ENCODE assay signal across 27 cellular contexts in genomic region chr9:7973123-7973522, GRCh38.
"Had no signal": no experiment of that assay in that cellular context is flagged by ENCODE, and none has a peak within 500 bp of the region (broad histone marks: within the 10 kb centered on the region; RNA-seq: fewer than 3 reads in every experiment).

No MANE protein-coding gene starts in this region.

- H3K4me3 ChIP-seq: ascending aorta, cardiac muscle cell, colonic mucosa, left ventricle myocardium inferior, lung, skin epidermis, thyroid gland, upper lobe of right lung had no signal

- H3K4me3 Mint-ChIP-seq: activated CD4-positive, alpha-beta memory T cell treated with anti-CD3 and anti-CD28 coated beads, Interleukin-2, amount 10 ng/mL, durations not matched to agents 7 days and 5 days; activated CD4-positive, alpha-beta T cell treated with anti-CD3 and anti-CD28 coated beads, Interleukin-2, amount 10 ng/mL, durations not matched to agents 7 days and 5 days; activated naive CD4-positive, alpha-beta T cell treated with anti-CD3 and anti-CD28 coated beads, Interleukin-2, amount 10 ng/mL, durations not matched to agents 7 days and 5 days; activated T-cell treated with anti-CD3 and anti-CD28 coated beads, Interleukin-2, amount 50 U/mL, for 24 hours; brain; nephron had no signal

- H3K9me3 ChIP-seq: ascending aorta, colonic mucosa, left ventricle myocardium inferior, thyroid gland, upper lobe of right lung had no signal

- H3K4me1 ChIP-seq: ascending aorta, colonic mucosa, left ventricle myocardium inferior, thyroid gland had no signal

- H3K36me3 Mint-ChIP-seq: brain had no signal

- DNase-seq: activated CD4-positive, alpha-beta memory T cell treated with anti-CD3 and anti-CD28 coated beads, Interleukin-2, amount 10 ng/mL, durations not matched to agents 7 days and 5 days; activated CD4-positive, alpha-beta T cell treated with anti-CD3 and anti-CD28 coated beads, Interleukin-2, amount 10 ng/mL, durations not matched to agents 7 days and 5 days; activated CD4-positive, CD25-positive, alpha-beta regulatory T cell treated with anti-CD3 and anti-CD28 coated beads, Interleukin-2, amount 50 U/mL, for 72 hours; activated CD8-positive, alpha-beta memory T cell treated with anti-CD3 and anti-CD28 coated beads, Interleukin-2, amount 50 U/mL, for 48 hours; activated gamma-delta T cell; activated naive CD4-positive, alpha-beta T cell treated with anti-CD3 and anti-CD28 coated beads, Interleukin-2, amount 10 ng/mL, durations not matched to agents 7 days and 5 days; activated naive CD8-positive, alpha-beta T cell treated with anti-CD3 and anti-CD28 coated beads, Interleukin-2, amount 10 ng/mL, durations not matched to agents 7 days and 5 days; activated T-cell treated with anti-CD3 and anti-CD28 coated beads, Interleukin-2, amount 50 U/mL, for 24 hours; cerebellar nuclear complex; colonic mucosa; effector CD8-positive, alpha-beta T cell; left ventricle myocardium inferior; mesendoderm; stimulated activated CD4-positive, alpha-beta T cell treated with anti-CD3 and anti-CD28 coated beads, Interleukin-12 subunit alpha, Interleukin-12 subunit beta, amount 100 ng/mL, for 4 hours; stimulated activated CD4-positive, alpha-beta T cell treated with anti-CD3 and anti-CD28 coated beads, Interleukin-4, amount 100 ng/mL, for 1 hour; stimulated activated naive CD8-positive, alpha-beta T cell treated with anti-CD3 and anti-CD28 coated beads, Interleukin-15, Interleukin-2, amounts not matched to agents 100 U/mL and 50 U/mL, for 24 hours; substantia nigra; thyroid gland; upper lobe of right lung had no signal

- H3K27ac ChIP-seq: ascending aorta, cardiac muscle cell, colonic mucosa, epithelial cell of prostate, left ventricle myocardium inferior, skin epidermis, thyroid gland, upper lobe of right lung had no signal

- ATAC-seq: sciatic nerve; stimulated activated naive CD8-positive, alpha-beta T cell treated with anti-CD3 and anti-CD28 coated beads, Interleukin-15, Interleukin-2, amounts not matched to agents 100 U/mL and 50 U/mL, for 24 hours; upper lobe of right lung had no signal

- H3K27me3 ChIP-seq: ascending aorta, cardiac muscle cell, colonic mucosa, thyroid gland, upper lobe of right lung had no signal

- H3K27me3 Mint-ChIP-seq: activated CD4-positive, alpha-beta memory T cell treated with anti-CD3 and anti-CD28 coated beads, Interleukin-2, amount 10 ng/mL, durations not matched to agents 7 days and 5 days; activated CD4-positive, alpha-beta T cell treated with anti-CD3 and anti-CD28 coated beads, Interleukin-2, amount 10 ng/mL, durations not matched to agents 7 days and 5 days; activated naive CD4-positive, alpha-beta T cell treated with anti-CD3 and anti-CD28 coated beads, Interleukin-2, amount 10 ng/mL, durations not matched to agents 7 days and 5 days; activated naive CD8-positive, alpha-beta T cell treated with anti-CD3 and anti-CD28 coated beads, Interleukin-2, amount 10 ng/mL, durations not matched to agents 7 days and 5 days; activated T-cell treated with anti-CD3 and anti-CD28 coated beads, Interleukin-2, amount 50 U/mL, for 24 hours had no signal

- H3K27ac Mint-ChIP-seq: activated CD4-positive, alpha-beta memory T cell treated with anti-CD3 and anti-CD28 coated beads, Interleukin-2, amount 10 ng/mL, durations not matched to agents 7 days and 5 days; activated CD4-positive, alpha-beta T cell treated with anti-CD3 and anti-CD28 coated beads, Interleukin-2, amount 10 ng/mL, durations not matched to agents 7 days and 5 days; activated naive CD4-positive, alpha-beta T cell treated with anti-CD3 and anti-CD28 coated beads, Interleukin-2, amount 10 ng/mL, durations not matched to agents 7 days and 5 days; activated naive CD8-positive, alpha-beta T cell treated with anti-CD3 and anti-CD28 coated beads, Interleukin-2, amount 10 ng/mL, durations not matched to agents 7 days and 5 days; brain; nephron had no signal

- H3K4me1 Mint-ChIP-seq: brain, nephron had no signal

- H3K36me3 ChIP-seq: ascending aorta, cardiac muscle cell, colonic mucosa, left ventricle myocardium inferior, thyroid gland, upper lobe of right lung had no signal

- H3K9me3 Mint-ChIP-seq: activated CD4-positive, alpha-beta memory T cell treated with anti-CD3 and anti-CD28 coated beads, Interleukin-2, amount 10 ng/mL, durations not matched to agents 7 days and 5 days; brain; nephron had no signal
